31 cellular contexts compared by ENCODE assay signal in genomic region chr19:5520501-5520900, GRCh38. TPM values are rescaled to one million over a fixed set of nuclear protein-coding genes. Genes with fewer than 3 reads are reported as not detected.
"Had no signal": no experiment of that assay in that cellular context is flagged by ENCODE, and none has a peak within 500 bp of the region (broad histone marks: within the 10 kb centered on the region; RNA-seq: fewer than 3 reads in every experiment).

No MANE protein-coding gene starts in this region.

- DNase-seq: naive thymus-derived CD4-positive, alpha-beta T cell; natural killer cell; nucleus accumbens; pancreas; retina; spleen; stimulated activated CD4-positive, alpha-beta T cell treated with anti-CD3 and anti-CD28 coated beads, Interleukin-12 subunit alpha, Interleukin-12 subunit beta, amount 100 ng/mL, for 4 hours; stimulated activated CD4-positive, alpha-beta T cell treated with anti-CD3 and anti-CD28 coated beads, Interleukin-1b, Interleukin-23, amount 100 ng/mL, for 48 hours; stimulated activated CD4-positive, alpha-beta T cell treated with anti-CD3 and anti-CD28 coated beads, Interleukin-4, amount 100 ng/mL, for 1 hour; stimulated activated CD4-positive, alpha-beta T cell treated with anti-CD3 and anti-CD28 coated beads, Interleukin-4, amount 100 ng/mL, for 4 hours; stimulated activated CD8-positive, alpha-beta memory T cell treated with anti-CD3 and anti-CD28 coated beads, Interleukin-4, amount 100 ng/mL, for 48 hours; stimulated activated naive CD4-positive, alpha-beta T cell; stimulated activated naive CD8-positive, alpha-beta T cell treated with anti-CD3 and anti-CD28 coated beads, Interleukin-15, amount 100 ng/mL, for 72 hours; stimulated activated naive CD8-positive, alpha-beta T cell treated with anti-CD3 and anti-CD28 coated beads, Interleukin-15, Interleukin-2, amounts not matched to agents 100 U/mL and 50 U/mL, for 24 hours; substantia nigra; testis; tibial artery; transverse colon; upper lobe of right lung; uterus had no signal

- H3K4me1 ChIP-seq: pancreas, prostate gland, right atrium auricular region, spleen, suprapubic skin, testis, tibial artery, transverse colon, upper lobe of right lung, uterus had no signal

- H3K36me3 Mint-ChIP-seq: natural killer cell, type B pancreatic cell had no signal

- H3K4me2 ChIP-seq: smooth muscle cell had no signal

- H3K4me3 ChIP-seq: pancreas, prostate gland, right atrium auricular region, skin epidermis, smooth muscle cell, spleen, suprapubic skin, testis, tibial artery, transverse colon, upper lobe of right lung, uterus had no signal

- H3K27ac Mint-ChIP-seq: naive thymus-derived CD4-positive, alpha-beta T cell; natural killer cell; nephron; stimulated activated memory B cell treated with anti-CD40 and anti-IgM and Interleukin-4, amounts not matched to agents 10 μg/mL and 1 μg/mL and 100 μg/mL, for 72 hours; stimulated activated naive CD8-positive, alpha-beta T cell treated with anti-CD3 and anti-CD28 coated beads, Interleukin-15, amount 100 ng/mL, for 72 hours; type B pancreatic cell had no signal

- H3K9me3 ChIP-seq: neutrophil, pancreas, prostate gland, testis, upper lobe of right lung, uterus had no signal

- ATAC-seq: naive thymus-derived CD4-positive, alpha-beta T cell; natural killer cell; pancreas; sciatic nerve; stimulated activated memory B cell treated with anti-CD40 and anti-IgM and Interleukin-4, amounts not matched to agents 10 μg/mL and 1 μg/mL and 100 μg/mL, for 72 hours; stimulated activated naive CD8-positive, alpha-beta T cell treated with anti-CD3 and anti-CD28 coated beads, Interleukin-15, amount 100 ng/mL, for 72 hours; stimulated activated naive CD8-positive, alpha-beta T cell treated with anti-CD3 and anti-CD28 coated beads, Interleukin-15, Interleukin-2, amounts not matched to agents 100 U/mL and 50 U/mL, for 24 hours; upper lobe of right lung had no signal

- FAIRE-seq: pancreas had no signal

- H3K4me3 Mint-ChIP-seq: naive thymus-derived CD4-positive, alpha-beta T cell; natural killer cell; nephron; stimulated activated memory B cell treated with anti-CD40 and anti-IgM and Interleukin-4, amounts not matched to agents 10 μg/mL and 1 μg/mL and 100 μg/mL, for 72 hours; stimulated activated naive CD8-positive, alpha-beta T cell treated with anti-CD3 and anti-CD28 coated beads, Interleukin-15, amount 100 ng/mL, for 72 hours; type B pancreatic cell had no signal

- H3K36me3 ChIP-seq: neutrophil, pancreas, prostate gland, right atrium auricular region, spleen, suprapubic skin, tibial artery, transverse colon, upper lobe of right lung, uterus had no signal

- H3K4me1 Mint-ChIP-seq: natural killer cell; stimulated activated memory B cell treated with anti-CD40 and anti-IgM and Interleukin-4, amounts not matched to agents 10 μg/mL and 1 μg/mL and 100 μg/mL, for 72 hours; stimulated activated naive CD8-positive, alpha-beta T cell treated with anti-CD3 and anti-CD28 coated beads, Interleukin-15, amount 100 ng/mL, for 72 hours had no signal

- H3K27ac ChIP-seq: neutrophil, pancreas, prostate gland, right atrium auricular region, skin epidermis, spleen, suprapubic skin, testis, tibial artery, transverse colon, upper lobe of right lung, uterus had no signal

- H3K27me3 ChIP-seq: pancreas, right atrium auricular region, testis, upper lobe of right lung, uterus had no signal

RNA-seq across cellular contexts. Expression of gene TINCR, which starts 47.3 kb away (rescaled TPM):
- total RNA-seq: pulmonary artery endothelial cell had no signal
- polyA plus RNA-seq: naive thymus-derived CD4-positive, alpha-beta T cell had no signal
